ENCODE assay signal across 10 cellular contexts in genomic region chr7:49483142-49483541, GRCh38.
DNase-seq lines count a peak whose midpoint lies in the region; ATAC-seq and TF ChIP-seq lines count a peak whose summit lies in the region.
"Had no signal": no experiment of that assay in that cellular context is flagged by ENCODE, and none has a peak within 500 bp of the region (broad histone marks: within the 10 kb centered on the region; RNA-seq: fewer than 3 reads in every experiment).

No MANE protein-coding gene starts in this region.

- 38 to 69% (median 51%) methylated on average over 2 of the region's 2 CpGs for WGBS in spleen, 5 donors

- H3K27me3 ChIP-seq in spleen (replicated peaks in 1 of 7), result no peaks in the 10 kb centered on the region

- no peak overlapping the region for H3K27ac ChIP-seq in spleen

- peak; percentile 45 for ATAC-seq in GM21390 (IDR thresholded peaks at IDR 0.05; ENCODE audit: unreplicated experiment)
- no peak for ATAC-seq in HG03565 (IDR thresholded peaks at IDR 0.05; ENCODE audit: unreplicated experiment)
- no peak for ATAC-seq in GM19397 (IDR thresholded peaks at IDR 0.05; ENCODE audit: unreplicated experiment)
- ATAC-seq: activated CD8-positive, alpha-beta memory T cell treated with anti-CD3 and anti-CD28 coated beads, Interleukin-2, amount 10 ng/mL, durations not matched to agents 7 days and 5 days had no signal

- DNase-seq in NAMALWA (ENCODE audit: low spot score) (peak; percentile 46), islet precursor cell (peak; percentile 61), spleen (no peak), NCI-H345 (lab: John Stamatoyannopoulos, UW) (no peak)
- DNase-seq: activated CD8-positive, alpha-beta memory T cell treated with anti-CD3 and anti-CD28 coated beads, Interleukin-2, amount 10 ng/mL, durations not matched to agents 7 days and 5 days; stimulated activated CD4-positive, alpha-beta T cell treated with anti-CD3 and anti-CD28 coated beads, Interleukin-4, amount 100 ng/mL, for 4 hours had no signal

- TF ChIP-seq POLR2A in spleen (IDR thresholded peaks at IDR 0.05), result no peak

- TF ChIP-seq CTCF in GM12873 (IDR thresholded peaks at IDR 0.05; ENCODE audit: insufficient read depth, low read depth, low read length, missing control alignments) (peak; percentile 50), spleen (IDR thresholded peaks at IDR 0.05 in 8 of 11, conservative IDR thresholded peaks at IDR 0.05 in 3 of 11) (no peak)

- no peak overlapping the region for H3K4me3 ChIP-seq in spleen

- no peaks in the 10 kb centered on the region for H3K4me1 ChIP-seq in spleen

- no peaks in the 10 kb centered on the region for H3K9me3 ChIP-seq in spleen

- H3K36me3 ChIP-seq in spleen, result no peaks in the 10 kb centered on the region

- intact Hi-C loops in spleen (cut with DNase I; ENCODE audit: low total_unique reads), result no loop called here

Comparison
In these comparisons a context has a peak if more than half of its experiments do, and no peak if none do; other contexts are left out.
1. DNase-seq: peak in NAMALWA (single experiment) and islet precursor cell (single experiment); none in spleen (single experiment) and NCI-H345 (single experiment).